ENCODE assay signal across 8 cellular contexts in genomic region chr1:8078176-8078671, GRCh38. TPM values are rescaled to one million over a fixed set of nuclear protein-coding genes. Genes with fewer than 3 reads are reported as not detected.
DNase-seq lines count a peak whose midpoint lies in the region; ATAC-seq and TF ChIP-seq lines count a peak whose summit lies in the region.

No MANE protein-coding gene starts in this region.

- H3K4me1 ChIP-seq in gastroesophageal sphincter: peaks cover 13 to 55% (median 22%) of the 10 kb centered on the region in 3 donors
- peaks cover 27% of the 10 kb centered on the region for H3K4me1 ChIP-seq in smooth muscle cell (ENCODE audit: low read depth)

- no peak overlapping the region for H2AFZ ChIP-seq in smooth muscle cell (ENCODE audit: low read depth)

- H3F3A ChIP-seq in smooth muscle cell (ENCODE audit: low read depth): peaks cover 42% of the 10 kb centered on the region

- H3K36me3 ChIP-seq in gastroesophageal sphincter: no peaks in the 10 kb centered on the region
- no peaks in the 10 kb centered on the region for H3K36me3 ChIP-seq in smooth muscle cell (ENCODE audit: low read depth)

- H3K9ac ChIP-seq in smooth muscle cell (ENCODE audit: low read depth): peak overlapping the region; percentile 86

- peak; percentile 44 for TF ChIP-seq EP300 in gastroesophageal sphincter (IDR thresholded peaks at IDR 0.05)

- WGBS in gastroesophageal sphincter (ENCODE audit: low coverage in 1 of 2), 2 donors: 28 to 32% methylated on average over 5 to 6 of the region's 6 CpGs
- 16% methylated on average over 6 of the region's 6 CpGs for WGBS in smooth muscle cell (ENCODE audit: low lambda C conversion rate)

- H3K4me2 ChIP-seq in smooth muscle cell: peak overlapping the region; percentile 78

- H3K4me3 ChIP-seq in gastroesophageal sphincter: no peak overlapping the region
- no peak overlapping the region for H3K4me3 ChIP-seq in smooth muscle cell

- H3K27me3 ChIP-seq in gastroesophageal sphincter (no peaks in the 10 kb centered on the region), smooth muscle cell (ENCODE audit: low read depth) (no peaks in the 10 kb centered on the region)

- H3K79me2 ChIP-seq in smooth muscle cell (ENCODE audit: low read depth): no peaks in the 10 kb centered on the region

- H4K20me1 ChIP-seq in smooth muscle cell (ENCODE audit: low read depth): no peaks in the 10 kb centered on the region

- ATAC-seq in SK-N-SH treated with all-trans-retinoic acid at 6 μM for 48 hours (peak; percentile 84), gastroesophageal sphincter (peak; percentile 87)

- H3K27ac ChIP-seq in gastroesophageal sphincter: peak overlapping the region; percentile 86 to 98 (median 90)
- peak overlapping the region; percentile 97 for H3K27ac ChIP-seq in smooth muscle cell (ENCODE audit: low read depth)

- TF ChIP-seq POLR2A in gastroesophageal sphincter (IDR thresholded peaks at IDR 0.05): no peak

- H3K9me3 ChIP-seq in gastroesophageal sphincter (no peaks in the 10 kb centered on the region), smooth muscle cell (replicated peaks; ENCODE audit: low read depth) (no peaks in the 10 kb centered on the region)

- TF ChIP-seq CTCF in gastroesophageal sphincter (IDR thresholded peaks at IDR 0.05) (no peak), smooth muscle cell (IDR thresholded peaks at IDR 0.05; ENCODE audit: borderline replicate concordance, insufficient read depth, poor library complexity, severe bottlenecking) (no peak)

- DNase-seq in SIG-M5 treated with dmso at 0.1 percent for 504 hours (lab: John Stamatoyannopoulos, UW; ENCODE audit: unreplicated experiment) (peak; percentile 6), SIG-M5 (lab: John Stamatoyannopoulos, UW) (no peak), smooth muscle cell (lab: John Stamatoyannopoulos, UW; ENCODE audit: unreplicated experiment) (no peak), amniotic stem cell (lab: John Stamatoyannopoulos, UW) (no peak), GM19240 (ENCODE audit: insufficient read length, low spot score) (no peak), activated gamma-delta T cell (lab: John Stamatoyannopoulos, UW) (no peak)

TF ChIP-seq in SK-N-SH treated with all-trans-retinoic acid at 6 μM for 48 hours, 23 proteins besides CTCF, POLR2A, EP300 and RAD21:
- TF ChIP-seq POU6F1 (CRISPR knock-in tag; IDR thresholded peaks at IDR 0.05; ENCODE audit: borderline replicate concordance, low read depth) (no peak), CSDC2 (CRISPR knock-in tag; IDR thresholded peaks at IDR 0.05) (no peak), ZNF8 (CRISPR knock-in tag; IDR thresholded peaks at IDR 0.05) (no peak), TSHZ2 (CRISPR knock-in tag; IDR thresholded peaks at IDR 0.05) (no peak), TOX (CRISPR knock-in tag; IDR thresholded peaks at IDR 0.05; ENCODE audit: borderline replicate concordance) (no peak), GLIS3 (CRISPR knock-in tag; IDR thresholded peaks at IDR 0.05) (no peak), ZNF70 (CRISPR knock-in tag; IDR thresholded peaks at IDR 0.05) (no peak), OSR1 (CRISPR knock-in tag; IDR thresholded peaks at IDR 0.05) (no peak), TCF4 (CRISPR knock-in tag; IDR thresholded peaks at IDR 0.05; ENCODE audit: borderline replicate concordance) (no peak), CREB5 (CRISPR knock-in tag; IDR thresholded peaks at IDR 0.05; ENCODE audit: low read depth) (no peak), PATZ1 (CRISPR knock-in tag; IDR thresholded peaks at IDR 0.05; ENCODE audit: borderline replicate concordance) (no peak), ISL1 (CRISPR knock-in tag; IDR thresholded peaks at IDR 0.05) (no peak)

RNA-seq across cellular contexts. Expression of gene ERRFI1, which starts 52.1 kb away (rescaled TPM):
- 100 to 1,000 TPM; 344 to 570 (median 393) TPM for total RNA-seq in gastroesophageal sphincter
- total RNA-seq in smooth muscle cell: 172 and 184 TPM in 2 replicates
- polyA plus RNA-seq in smooth muscle cell: 81.6 and 90.9 TPM in 2 replicates
